ENCODE assay signal across 18 cellular contexts in the genomic region with DNA sequence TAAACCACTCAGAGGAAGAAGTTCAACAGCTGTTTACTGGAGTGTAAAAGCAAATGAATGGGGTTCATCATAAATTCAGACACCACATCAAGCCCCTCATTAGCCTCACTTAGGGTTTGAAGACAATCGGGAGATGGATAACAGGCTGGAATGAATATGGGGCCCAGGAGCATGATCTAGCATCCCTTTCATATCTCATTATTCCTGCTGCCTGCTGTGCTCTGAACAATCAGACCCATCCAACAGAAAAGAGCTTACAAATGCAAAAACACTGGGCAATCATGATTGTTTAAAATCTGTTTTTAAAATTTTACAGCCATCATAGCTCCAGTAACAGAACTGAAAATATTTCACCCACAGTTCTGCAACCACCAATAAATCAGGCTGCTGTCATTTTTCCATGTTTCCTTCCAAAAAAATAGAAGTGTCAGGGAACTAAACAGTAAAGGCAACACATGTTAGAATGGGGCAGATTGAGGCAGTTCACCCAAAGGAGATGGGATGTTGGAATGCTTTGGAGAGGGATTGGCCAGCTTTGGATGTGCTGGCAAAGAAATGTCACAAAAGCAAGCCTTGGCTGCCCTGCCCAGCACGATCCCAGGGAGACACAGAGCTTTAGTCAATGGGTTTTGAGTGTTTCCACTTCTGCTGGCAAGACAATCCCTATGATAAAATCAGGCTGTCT. TPM values are rescaled to one million over a fixed set of nuclear protein-coding genes. Genes with fewer than 3 reads are reported as not detected.
DNase-seq lines count a peak whose midpoint lies in the region; FAIRE-seq and TF ChIP-seq lines count a peak whose summit lies in the region.
"Had no signal": no experiment of that assay in that cellular context is flagged by ENCODE, and none has a peak within 500 bp of the region (broad histone marks: within the 10 kb centered on the region; RNA-seq: fewer than 3 reads in every experiment).

No MANE protein-coding gene starts in this region.

- intact Hi-C loops in testis (cut with DNase I; ENCODE audit: low total_unique reads): no loop called here

- TF ChIP-seq POLR2A in testis (IDR thresholded peaks at IDR 0.05): no peak

- TF ChIP-seq CTCF in AG10803 (conservative IDR thresholded peaks at IDR 0.05; ENCODE audit: low read length) (no peak), fibroblast of lung (conservative IDR thresholded peaks at IDR 0.05 in 1 of 2, IDR thresholded peaks at IDR 0.05 in 1 of 2; ENCODE audit: low read depth in 1 of 2, low read length in 2 of 2) (no peak), parathyroid adenoma (IDR thresholded peaks at IDR 0.05) (no peak), testis (IDR thresholded peaks at IDR 0.05) (no peak)

- H3K4me1 ChIP-seq in fibroblast of lung (ENCODE audit: control insufficient read depth, extremely low read depth, insufficient read depth, low read length) (peaks cover 4% of the 10 kb centered on the region), parathyroid adenoma (peaks cover 19% of the 10 kb centered on the region), testis (peaks cover 14% of the 10 kb centered on the region)
- H3K4me1 ChIP-seq: adrenal gland, SJSA1 had no signal

- no peak for FAIRE-seq in HTR-8/SVneo (lab: Jason Lieb, UNC)
- FAIRE-seq: GM12878 had no signal

- H3K9me3 ChIP-seq in fibroblast of lung (ENCODE audit: control insufficient read depth, insufficient read depth, low read depth, low read length) (no peaks in the 10 kb centered on the region), parathyroid adenoma (ENCODE audit: control insufficient read depth, low read length) (no peaks in the 10 kb centered on the region), testis (no peaks in the 10 kb centered on the region)
- H3K9me3 ChIP-seq: adrenal gland, SJSA1 had no signal

- H3K9ac ChIP-seq in fibroblast of lung (ENCODE audit: insufficient read depth, low read length) (no peak overlapping the region), parathyroid adenoma (no peak overlapping the region)

- no peaks in the 10 kb centered on the region for H3K27me3 ChIP-seq in fibroblast of lung (ENCODE audit: control insufficient read depth, insufficient read depth, low read length)
- H3K27me3 ChIP-seq in parathyroid adenoma (ENCODE audit: control insufficient read depth, insufficient read depth, low read length): no peaks in the 10 kb centered on the region
- no peaks in the 10 kb centered on the region for H3K27me3 ChIP-seq in testis
- H3K27me3 ChIP-seq: adrenal gland, foreskin keratinocyte, SJSA1 had no signal

- 33 to 58% methylated on average over 2 of the region's 2 CpGs for WGBS in testis, 2 donors

- H3K4me2 ChIP-seq in fibroblast of lung (ENCODE audit: extremely low read depth, insufficient read depth, low read length) (peak overlapping the region; percentile 13), parathyroid adenoma (ENCODE audit: low read length) (no peak overlapping the region)

- no peak overlapping the region for H2AFZ ChIP-seq in fibroblast of lung (ENCODE audit: low read length)
- peak overlapping the region; percentile 54 for H2AFZ ChIP-seq in parathyroid adenoma

- H4K20me1 ChIP-seq in fibroblast of lung (ENCODE audit: control insufficient read depth, extremely low read depth, insufficient read depth, low read length): no peaks in the 10 kb centered on the region

- peak; percentile 58 for DNase-seq in AG10803 (ENCODE audit: low read depth)
- DNase-seq in GM04504 (ENCODE audit: low read depth): peak; percentile 13
- peak in 1 of 2 donors; percentile 73 for DNase-seq in fibroblast of lung (ENCODE audit: low read depth in 2 of 2)
- DNase-seq in HTR-8/SVneo (ENCODE audit: insufficient read length, low spot score): no peak
- DNase-seq in testis: no peak
- no peak for DNase-seq in HCEC 1CT
- no peak for DNase-seq in effector CD4-positive, alpha-beta T cell
- DNase-seq: activated CD4-positive, CD25-positive, alpha-beta regulatory T cell treated with anti-CD3 and anti-CD28 coated beads, Interleukin-2, amount 50 U/mL, for 72 hours; adrenal gland; AML-193; Calu3; foreskin keratinocyte; naive thymus-derived CD4-positive, alpha-beta T cell; NCI-H2081; NCI-H748 treated with DMSO at 0.1 percent for 48 hours had no signal

- H3K79me2 ChIP-seq in fibroblast of lung (ENCODE audit: control insufficient read depth, insufficient read depth, low read length): no peaks in the 10 kb centered on the region
- no peaks in the 10 kb centered on the region for H3K79me2 ChIP-seq in parathyroid adenoma

- no peaks in the 10 kb centered on the region for H3K36me3 ChIP-seq in fibroblast of lung (ENCODE audit: control insufficient read depth, insufficient read depth, low read length)
- no peaks in the 10 kb centered on the region for H3K36me3 ChIP-seq in parathyroid adenoma (ENCODE audit: control insufficient read depth, insufficient read depth, low read length)
- no peaks in the 10 kb centered on the region for H3K36me3 ChIP-seq in testis (ENCODE audit: low read depth, missing control alignments)
- H3K36me3 ChIP-seq: adrenal gland, SJSA1 had no signal

- H3K27ac ChIP-seq in fibroblast of lung (ENCODE audit: insufficient read depth, low read length): no peak overlapping the region
- H3K27ac ChIP-seq in parathyroid adenoma: peak overlapping the region; percentile 69
- no peak overlapping the region for H3K27ac ChIP-seq in testis
- H3K27ac ChIP-seq: adrenal gland, foreskin keratinocyte, SJSA1 had no signal

- no peak overlapping the region for H3K4me3 ChIP-seq in AG10803 (ENCODE audit: low read length)
- H3K4me3 ChIP-seq in fibroblast of lung (replicated peaks in 1 of 4; ENCODE audit: control extremely low read depth in 1 of 4, insufficient read depth in 1 of 4, low read depth in 3 of 4, low read length in 4 of 4): no peak overlapping the region
- no peak overlapping the region for H3K4me3 ChIP-seq in parathyroid adenoma (ENCODE audit: low read depth, low read length)
- H3K4me3 ChIP-seq in testis: no peak overlapping the region
- H3K4me3 ChIP-seq: adrenal gland, GM12878, SJSA1 had no signal

RNA-seq across cellular contexts. Expression of a gene that starts 47.8 kb away (rescaled TPM):
- total RNA-seq in fibroblast of lung (11.2 and 13.1 TPM in 2 replicates), testis (10 to 100 TPM; 35.7 to 40.3 TPM)
- polyA plus RNA-seq in fibroblast of lung (10.7 and 12.9 TPM in 2 replicates), testis (ENCODE audit: insufficient read depth, low read depth, low replicate concordance) (21.5 TPM)
- 6.3 and 8.2 TPM in 2 replicates for polyA plus RNA-seq in fibroblast of lung (2012)
- 3.6 and 11.7 TPM in 2 replicates for polyA minus RNA-seq in fibroblast of lung (ENCODE audit: low replicate concordance)

Comparison
In these comparisons a context has a peak if more than half of its experiments do, and no peak if none do; other contexts are left out.
1. DNase-seq: peak in AG10803 (single experiment) and GM04504 (single experiment); none in HTR-8/SVneo (single experiment), testis (single experiment), HCEC 1CT (single experiment) and effector CD4-positive, alpha-beta T cell (single experiment).